In the genomic region with DNA sequence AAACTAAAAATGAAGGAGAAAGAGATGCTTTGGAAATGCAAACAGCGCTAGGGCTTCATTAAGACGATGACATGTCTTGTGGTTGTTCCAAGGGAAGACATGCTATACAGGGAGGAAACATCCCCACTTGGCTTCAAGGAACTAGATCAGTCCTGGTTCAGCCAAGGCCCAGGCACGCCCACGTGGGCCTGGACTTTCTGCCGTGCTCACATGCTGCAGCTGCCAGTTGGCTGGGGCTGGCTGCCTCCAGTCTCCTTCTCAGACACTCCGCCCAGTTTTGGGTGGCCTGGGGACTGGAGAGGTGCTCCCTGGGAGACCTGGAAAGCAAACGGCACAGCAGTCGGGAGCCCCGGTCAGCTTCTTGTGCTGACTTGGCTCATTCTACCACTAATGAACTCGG, we compare ENCODE assay signal across 21 cellular contexts.
DNase-seq lines count a peak whose midpoint lies in the region; ATAC-seq and TF ChIP-seq lines count a peak whose summit lies in the region.
"Had no signal": no experiment of that assay in that cellular context is flagged by ENCODE, and none has a peak within 500 bp of the region (broad histone marks: within the 10 kb centered on the region; RNA-seq: fewer than 3 reads in every experiment).

No MANE protein-coding gene starts in this region.

- intact Hi-C loops in heart right ventricle (cut with DNase I) (no loop called here), uterus (cut with DNase I; ENCODE audit: low total_unique reads) (no loop called here)

- no peak for TF ChIP-seq POLR2A in uterus (IDR thresholded peaks at IDR 0.05)

- peaks cover 0 to 20% (median 10%) of the 10 kb centered on the region in 11 donors for H3K9me3 ChIP-seq in heart right ventricle
- peaks cover 0 to 5% of the 10 kb centered on the region in 2 donors for H3K9me3 ChIP-seq in uterus

- H3K4me3 ChIP-seq in heart right ventricle (no peak overlapping the region), uterus (no peak overlapping the region)
- H3K4me3 ChIP-seq: BLaER1 treated with 17β-estradiol and CSF1 and Interleukin-3, amounts not matched to agents 10 nM and 100 nM; SK-N-MC had no signal

- H3K4me1 ChIP-seq in heart right ventricle (peaks cover 0 to 8% (median 0%) of the 10 kb centered on the region in 9 donors), uterus (no peaks in the 10 kb centered on the region)
- H3K4me1 ChIP-seq: BLaER1 treated with 17β-estradiol and CSF1 and Interleukin-3, amounts not matched to agents 10 nM and 100 nM had no signal

- H3K27ac ChIP-seq in heart right ventricle (no peak overlapping the region), uterus (no peak overlapping the region)
- H3K27ac ChIP-seq: BLaER1 treated with 17β-estradiol and CSF1 and Interleukin-3, amounts not matched to agents 10 nM and 100 nM; SK-N-MC had no signal

- DNase-seq in NCI-H510A treated with DMSO at 0.1 percent for 48 hours (lab: John Stamatoyannopoulos, UW) (peak; percentile 10), NCI-H510A (lab: John Stamatoyannopoulos, UW) (no peak), heart right ventricle (peak in 1 of 2 donors; percentile 62), omental fat pad (ENCODE audit: low spot score) (no peak), uterus (peak; percentile 44 to 77), LoVo (ENCODE audit: low spot score) (no peak)
- DNase-seq: activated CD8-positive, alpha-beta T cell treated with anti-CD3 and anti-CD28 coated beads for 36 hours; activated T-cell treated with anti-CD3 and anti-CD28 coated beads, Interleukin-2, amount 50 U/mL, for 24 hours; endodermal cell; HCEC 1CT; midbrain; NCI-H1436 treated with DMSO at 0.1 percent for 48 hours; NCI-H774; PC-3; trophoblast cell had no signal

- H3K27me3 ChIP-seq in heart right ventricle (peaks cover 0 to 11% (median 0%) of the 10 kb centered on the region in 7 donors), uterus (no peaks in the 10 kb centered on the region)
- H3K27me3 ChIP-seq: BLaER1 treated with 17β-estradiol and CSF1 and Interleukin-3, amounts not matched to agents 10 nM and 100 nM had no signal

- ATAC-seq in heart right ventricle (peak; percentile 49 to 85 (median 69)), omental fat pad (ENCODE audit: low FRiP score) (peak; percentile 69), GM21737 (IDR thresholded peaks at IDR 0.05; ENCODE audit: unreplicated experiment) (no peak), HG02610 (IDR thresholded peaks at IDR 0.05; ENCODE audit: unreplicated experiment) (no peak)
- ATAC-seq: activated CD8-positive, alpha-beta T cell treated with anti-CD3 and anti-CD28 coated beads for 36 hours; activated naive CD4-positive, alpha-beta T cell treated with anti-CD3 and anti-CD28 coated beads, Interleukin-2, amount 50 U/mL, for 72 hours; PC-3; stimulated activated memory B cell treated with anti-CD40 and anti-IgM and Interleukin-4, amounts not matched to agents 10 μg/mL and 1 μg/mL and 100 μg/mL, for 72 hours had no signal

- H3K36me3 ChIP-seq in heart right ventricle (no peaks in the 10 kb centered on the region), uterus (no peaks in the 10 kb centered on the region)
- H3K36me3 ChIP-seq: BLaER1 treated with 17β-estradiol and CSF1 and Interleukin-3, amounts not matched to agents 10 nM and 100 nM had no signal

- TF ChIP-seq CTCF in heart right ventricle (IDR thresholded peaks at IDR 0.05) (no peak), omental fat pad (IDR thresholded peaks at IDR 0.05) (no peak), uterus (IDR thresholded peaks at IDR 0.05) (no peak)

- WGBS in heart right ventricle, 2 donors: 73 to 75% methylated on average over 10 of the region's 10 CpGs

Comparison
In these comparisons a context has a peak if more than half of its experiments do, and no peak if none do; other contexts are left out.
1. DNase-seq: peak in NCI-H510A treated with DMSO at 0.1 percent for 48 hours (single experiment) and uterus (2 of 2); none in NCI-H510A (single experiment), omental fat pad (single experiment) and LoVo (single experiment).
2. ATAC-seq: peak in heart right ventricle (8 of 8) and omental fat pad (single experiment); none in GM21737 (single experiment) and HG02610 (single experiment).